13 cellular contexts compared by ENCODE assay signal in the genomic region with DNA sequence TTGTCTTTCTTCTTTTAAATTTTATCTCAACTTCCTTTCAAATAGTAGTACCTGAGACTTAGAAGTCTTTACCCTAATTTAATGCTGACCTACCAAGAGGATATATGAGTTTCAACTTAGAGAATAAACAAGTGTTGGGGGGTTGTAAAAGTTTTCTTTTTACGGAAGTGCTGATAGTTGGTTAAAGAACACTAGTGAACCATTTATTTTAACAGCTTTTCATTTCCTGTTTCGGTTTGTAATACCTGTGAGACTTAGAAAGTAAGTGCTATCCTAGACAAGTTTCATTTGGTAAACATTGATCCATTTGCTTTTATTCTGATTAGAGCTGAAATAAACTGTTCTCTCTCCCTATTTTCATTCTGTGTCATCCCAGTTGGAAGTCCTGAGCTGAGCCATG.
DNase-seq lines count a peak whose midpoint lies in the region; ATAC-seq, FAIRE-seq and TF ChIP-seq lines count a peak whose summit lies in the region.
"Had no signal": no experiment of that assay in that cellular context is flagged by ENCODE, and none has a peak within 500 bp of the region (broad histone marks: within the 10 kb centered on the region; RNA-seq: fewer than 3 reads in every experiment).

No MANE protein-coding gene starts in this region.

- H2AFZ ChIP-seq in H1 (ENCODE audit: low read length), result no peak overlapping the region

- H3K4ac ChIP-seq in H1 (replicated peaks; ENCODE audit: insufficient read length, low read depth, low read length), result no peak overlapping the region

- no peak overlapping the region for H3K18ac ChIP-seq in H1 (ENCODE audit: extremely low read depth, low read length)

- TF ChIP-seq POLR2A in H1 (IDR thresholded peaks at IDR 0.05; ENCODE audit: control extremely low read depth in 1 of 2, low read depth in 2 of 2, low read length in 2 of 2), result no peak

- FAIRE-seq in H1 (lab: Jason Lieb, UNC), result peak; percentile 75

- no peak overlapping the region for H2AK5ac ChIP-seq in H1 (ENCODE audit: low read depth, low read length)

- H2BK15ac ChIP-seq in H1 (ENCODE audit: low read length), result no peak overlapping the region

- H4K20me1 ChIP-seq in H1 (replicated peaks in 1 of 2; ENCODE audit: control insufficient read depth in 1 of 2, insufficient read depth in 2 of 2, low read length in 2 of 2), result no peaks in the 10 kb centered on the region

- H3K36me3 ChIP-seq in H1 (ENCODE audit: control insufficient read depth in 2 of 4, insufficient read depth in 4 of 4, low read length in 3 of 4), result no peaks in the 10 kb centered on the region; a peak in 1 of 8 replicates
- H3K36me3 ChIP-seq: uterus had no signal

- no peak overlapping the region for H3K9ac ChIP-seq in H1 (replicated peaks in 1 of 4; ENCODE audit: extremely low read depth in 1 of 4, low read depth in 3 of 4, low read length in 3 of 4)

- no peaks in the 10 kb centered on the region for H3K9me3 ChIP-seq in H1 (ENCODE audit: insufficient read depth in 2 of 2, low read depth in 1 of 2, low read length in 1 of 2)
- H3K9me3 ChIP-seq: uterus had no signal

- no peaks in the 10 kb centered on the region for H3K79me1 ChIP-seq in H1 (ENCODE audit: low read depth, low read length)

- CTCF ChIA-PET in H1 (lab: Charles Lee; ENCODE audit: partially characterized antibody), result no interaction called here

- no peak overlapping the region for H4K5ac ChIP-seq in H1 (ENCODE audit: insufficient read length, low read depth, low read length)

- no peak overlapping the region for H3K56ac ChIP-seq in H1 (replicated peaks; ENCODE audit: insufficient read length, low read depth, low read length)

- H3K4me3 ChIP-seq in H1 (ENCODE audit: extremely low read depth in 1 of 4, insufficient read depth in 2 of 4, low read depth in 3 of 4, low read length in 4 of 4), result no peak overlapping the region
- H3K4me3 ChIP-seq: uterus had no signal

- H4K91ac ChIP-seq in H1 (replicated peaks; ENCODE audit: insufficient read length, low read length), result no peak overlapping the region

- H3K23me2 ChIP-seq in H1 (ENCODE audit: low read depth, low read length), result no peaks in the 10 kb centered on the region

- TF ChIP-seq RAD21 in H1 (IDR thresholded peaks at IDR 0.05 in 1 of 2, conservative IDR thresholded peaks at IDR 0.05 in 1 of 2; ENCODE audit: low read depth in 2 of 2, low read length in 2 of 2), result no peak

- 82% methylated on average over 2 of the region's 2 CpGs; no CpG with 5 or more reads in 1 of the 2 experiments for WGBS in H1 (ENCODE audit: extremely low coverage in 1 of 2, insufficient coverage in 1 of 2, insufficient read length in 1 of 2, insufficient replicate concordance in 2 of 2, low coverage in 1 of 2, low lambda C conversion rate in 2 of 2, missing lambda C conversion rate in 1 of 2), 2 experiments

- no peak for TF ChIP-seq CTCF in H1 (IDR thresholded peaks at IDR 0.05; ENCODE audit: control extremely low read depth in 1 of 3, insufficient read depth in 1 of 3, low read depth in 1 of 3, low read length in 3 of 3)

- H3K4me2 ChIP-seq in H1 (ENCODE audit: insufficient read depth in 1 of 2, low read depth in 2 of 2, low read length in 2 of 2), result no peak overlapping the region

- H3K4me1 ChIP-seq in H1 (replicated peaks in 1 of 4; ENCODE audit: control insufficient read depth in 3 of 4, insufficient read depth in 4 of 4, low read length in 3 of 4), result no peaks in the 10 kb centered on the region
- H3K4me1 ChIP-seq: uterus had no signal

- no peak overlapping the region for H3K23ac ChIP-seq in H1 (ENCODE audit: insufficient read length)

- TF ChIP-seq EP300 in H1 (IDR thresholded peaks at IDR 0.05; ENCODE audit: borderline replicate concordance in 1 of 2, low read depth in 2 of 2, low read length in 2 of 2), result no peak

- H3K27ac ChIP-seq in H1 (ENCODE audit: low read depth, low read length), result no peak overlapping the region
- H3K27ac ChIP-seq: uterus had no signal

- no peak overlapping the region for H2BK5ac ChIP-seq in H1 (ENCODE audit: low read depth, low read length)

- POLR2A ChIA-PET in H1 (lab: Charles Lee; ENCODE audit: partially characterized antibody), result no interaction called here

- H2BK12ac ChIP-seq in H1 (ENCODE audit: low read depth, low read length), result no peak overlapping the region

- no peak overlapping the region for H4K8ac ChIP-seq in H1 (ENCODE audit: extremely low read depth, insufficient read depth, low read length)

- H3K27me3 ChIP-seq in H1 (replicated peaks in 1 of 4; ENCODE audit: control insufficient read depth in 3 of 4, extremely low read depth in 1 of 4, insufficient read depth in 3 of 4, low read length in 3 of 4), result no peaks in the 10 kb centered on the region
- H3K27me3 ChIP-seq: uterus had no signal

- no peak overlapping the region for H2BK20ac ChIP-seq in H1 (ENCODE audit: low read length)

- no peaks in the 10 kb centered on the region for H3K79me2 ChIP-seq in H1 (ENCODE audit: control insufficient read depth in 1 of 2, insufficient read depth in 2 of 2, low read length in 2 of 2)

- peak; percentile 99 for ATAC-seq in GM18858 (IDR thresholded peaks at IDR 0.05; ENCODE audit: unreplicated experiment)
- ATAC-seq in GM21423 (IDR thresholded peaks at IDR 0.05; ENCODE audit: unreplicated experiment), result peak; percentile 98
- peak; percentile 85 for ATAC-seq in HG03095 (IDR thresholded peaks at IDR 0.05; ENCODE audit: unreplicated experiment)
- ATAC-seq: left cardiac atrium, Panc1, T-cell had no signal

- H3K14ac ChIP-seq in H1 (ENCODE audit: insufficient read length), result no peak overlapping the region

- no peak overlapping the region for H2BK120ac ChIP-seq in H1 (replicated peaks; ENCODE audit: low read depth, low read length)

- DNase-seq in H1 (ENCODE audit: low read depth in 1 of 2, low spot score in 2 of 2), result no peak
- no peak for DNase-seq in T-helper 2 cell
- DNase-seq in superior temporal gyrus (ENCODE audit: extremely low spot score), result no peak
- DNase-seq in cortex of kidney (lab: John Stamatoyannopoulos, UW), result no peak
- DNase-seq in T-helper 9 cell, result no peak
- DNase-seq: activated CD4-positive, CD25-positive, alpha-beta regulatory T cell treated with anti-CD3 and anti-CD28 coated beads, Interleukin-2, amount 50 U/mL, for 72 hours; left cardiac atrium; T-cell; uterus had no signal

TF ChIP-seq in H1, 55 proteins besides CTCF, POLR2A, EP300 and RAD21 (continues in another document):
- no peak for TF ChIP-seq SP1 (IDR thresholded peaks at IDR 0.05; ENCODE audit: low read depth, low read length)
- no peak for TF ChIP-seq CBX5 (IDR thresholded peaks at IDR 0.05; ENCODE audit: low read depth, low read length)
- TF ChIP-seq CHD2 (IDR thresholded peaks at IDR 0.05; ENCODE audit: low read length), result no peak
- no peak for TF ChIP-seq SIX5 (IDR thresholded peaks at IDR 0.05; ENCODE audit: low read depth, low read length)
- TF ChIP-seq, protein P1, sequence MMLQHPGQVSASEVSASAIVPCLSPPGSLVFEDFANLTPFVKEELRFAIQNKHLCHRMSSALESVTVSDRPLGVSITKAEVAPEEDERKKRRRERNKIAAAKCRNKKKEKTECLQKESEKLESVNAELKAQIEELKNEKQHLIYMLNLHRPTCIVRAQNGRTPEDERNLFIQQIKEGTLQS (IDR thresholded peaks at IDR 0.05; ENCODE audit: insufficient read depth, low read depth, low read length), result no peak
